1 cellular context compared by ENCODE assay signal in the genomic region with DNA sequence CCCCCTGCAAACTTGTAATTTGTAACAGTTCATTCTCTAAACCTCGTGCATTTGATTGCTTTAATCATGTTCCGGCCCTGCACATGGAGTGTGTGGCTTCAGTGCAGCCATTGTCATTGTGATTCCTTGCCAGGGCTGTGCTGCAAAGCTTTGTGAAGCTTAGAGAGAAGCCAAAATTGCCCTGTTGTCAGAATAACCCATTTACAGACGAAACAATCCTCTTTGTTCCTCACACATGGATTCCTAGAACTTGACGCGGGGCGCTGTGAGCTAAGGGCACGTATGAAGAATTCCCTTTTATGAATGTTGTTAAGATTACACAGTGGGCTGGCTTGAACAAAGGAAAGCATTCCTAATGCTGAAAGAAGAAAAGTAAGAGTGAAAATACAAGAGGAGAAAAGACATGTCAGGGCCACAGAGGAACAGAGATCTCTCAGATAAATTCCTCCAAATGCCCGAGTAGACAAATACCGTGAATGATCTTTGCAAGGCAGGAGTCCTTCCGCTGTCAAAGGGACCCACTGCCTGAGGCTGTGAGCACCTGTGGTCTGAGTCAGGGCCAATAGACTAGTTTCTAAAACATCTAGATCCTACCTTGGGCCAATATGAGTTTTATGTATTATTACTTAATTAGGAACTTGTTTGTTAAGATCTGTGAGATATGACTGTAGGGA.
TF ChIP-seq lines count a peak whose summit lies in the region.

No MANE protein-coding gene starts in this region.

TF ChIP-seq in GM23338, 12 proteins besides CTCF, POLR2A, EP300 and RAD21 (continued from another document):
- TF ChIP-seq, protein P1, sequence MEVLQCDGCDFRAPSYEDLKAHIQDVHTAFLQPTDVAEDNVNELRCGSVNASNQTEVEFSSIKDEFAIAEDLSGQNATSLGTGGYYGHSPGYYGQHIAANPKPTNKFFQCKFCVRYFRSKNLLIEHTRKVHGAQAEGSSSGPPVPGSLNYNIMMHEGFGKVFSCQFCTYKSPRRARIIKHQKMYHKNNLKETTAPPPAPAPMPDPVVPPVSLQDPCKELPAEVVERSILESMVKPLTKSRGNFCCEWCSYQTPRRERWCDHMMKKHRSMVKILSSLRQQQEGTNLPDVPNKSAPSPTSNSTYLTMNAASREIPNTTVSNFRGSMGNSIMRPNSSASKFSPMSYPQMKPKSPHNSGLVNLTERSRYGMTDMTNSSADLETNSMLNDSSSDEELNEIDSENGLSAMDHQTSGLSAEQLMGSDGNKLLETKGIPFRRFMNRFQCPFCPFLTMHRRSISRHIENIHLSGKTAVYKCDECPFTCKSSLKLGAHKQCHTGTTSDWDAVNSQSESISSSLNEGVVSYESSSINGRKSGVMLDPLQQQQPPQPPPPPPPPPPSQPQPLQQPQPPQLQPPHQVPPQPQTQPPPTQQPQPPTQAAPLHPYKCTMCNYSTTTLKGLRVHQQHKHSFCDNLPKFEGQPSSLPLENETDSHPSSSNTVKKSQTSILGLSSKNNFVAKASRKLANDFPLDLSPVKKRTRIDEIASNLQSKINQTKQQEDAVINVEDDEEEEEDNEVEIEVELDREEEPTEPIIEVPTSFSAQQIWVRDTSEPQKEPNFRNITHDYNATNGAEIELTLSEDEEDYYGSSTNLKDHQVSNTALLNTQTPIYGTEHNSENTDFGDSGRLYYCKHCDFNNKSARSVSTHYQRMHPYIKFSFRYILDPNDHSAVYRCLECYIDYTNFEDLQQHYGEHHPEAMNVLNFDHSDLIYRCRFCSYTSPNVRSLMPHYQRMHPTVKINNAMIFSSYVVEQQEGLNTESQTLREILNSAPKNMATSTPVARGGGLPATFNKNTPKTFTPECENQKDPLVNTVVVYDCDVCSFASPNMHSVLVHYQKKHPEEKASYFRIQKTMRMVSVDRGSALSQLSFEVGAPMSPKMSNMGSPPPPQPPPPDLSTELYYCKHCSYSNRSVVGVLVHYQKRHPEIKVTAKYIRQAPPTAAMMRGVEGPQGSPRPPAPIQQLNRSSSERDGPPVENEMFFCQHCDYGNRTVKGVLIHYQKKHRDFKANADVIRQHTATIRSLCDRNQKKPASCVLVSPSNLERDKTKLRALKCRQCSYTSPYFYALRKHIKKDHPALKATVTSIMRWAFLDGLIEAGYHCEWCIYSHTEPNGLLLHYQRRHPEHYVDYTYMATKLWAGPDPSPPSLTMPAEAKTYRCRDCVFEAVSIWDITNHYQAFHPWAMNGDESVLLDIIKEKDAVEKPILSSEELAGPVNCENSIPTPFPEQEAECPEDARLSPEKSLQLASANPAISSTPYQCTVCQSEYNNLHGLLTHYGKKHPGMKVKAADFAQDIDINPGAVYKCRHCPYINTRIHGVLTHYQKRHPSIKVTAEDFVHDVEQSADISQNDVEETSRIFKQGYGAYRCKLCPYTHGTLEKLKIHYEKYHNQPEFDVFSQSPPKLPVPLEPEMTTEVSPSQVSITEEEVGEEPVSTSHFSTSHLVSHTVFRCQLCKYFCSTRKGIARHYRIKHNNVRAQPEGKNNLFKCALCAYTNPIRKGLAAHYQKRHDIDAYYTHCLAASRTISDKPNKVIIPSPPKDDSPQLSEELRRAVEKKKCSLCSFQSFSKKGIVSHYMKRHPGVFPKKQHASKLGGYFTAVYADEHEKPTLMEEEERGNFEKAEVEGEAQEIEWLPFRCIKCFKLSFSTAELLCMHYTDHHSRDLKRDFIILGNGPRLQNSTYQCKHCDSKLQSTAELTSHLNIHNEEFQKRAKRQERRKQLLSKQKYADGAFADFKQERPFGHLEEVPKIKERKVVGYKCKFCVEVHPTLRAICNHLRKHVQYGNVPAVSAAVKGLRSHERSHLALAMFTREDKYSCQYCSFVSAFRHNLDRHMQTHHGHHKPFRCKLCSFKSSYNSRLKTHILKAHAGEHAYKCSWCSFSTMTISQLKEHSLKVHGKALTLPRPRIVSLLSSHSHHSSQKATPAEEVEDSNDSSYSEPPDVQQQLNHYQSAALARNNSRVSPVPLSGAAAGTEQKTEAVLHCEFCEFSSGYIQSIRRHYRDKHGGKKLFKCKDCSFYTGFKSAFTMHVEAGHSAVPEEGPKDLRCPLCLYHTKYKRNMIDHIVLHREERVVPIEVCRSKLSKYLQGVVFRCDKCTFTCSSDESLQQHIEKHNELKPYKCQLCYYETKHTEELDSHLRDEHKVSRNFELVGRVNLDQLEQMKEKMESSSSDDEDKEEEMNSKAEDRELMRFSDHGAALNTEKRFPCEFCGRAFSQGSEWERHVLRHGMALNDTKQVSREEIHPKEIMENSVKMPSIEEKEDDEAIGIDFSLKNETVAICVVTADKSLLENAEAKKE (CRISPR knock-in tag; IDR thresholded peaks at IDR 0.05): no peak
- TF ChIP-seq, protein P2, sequence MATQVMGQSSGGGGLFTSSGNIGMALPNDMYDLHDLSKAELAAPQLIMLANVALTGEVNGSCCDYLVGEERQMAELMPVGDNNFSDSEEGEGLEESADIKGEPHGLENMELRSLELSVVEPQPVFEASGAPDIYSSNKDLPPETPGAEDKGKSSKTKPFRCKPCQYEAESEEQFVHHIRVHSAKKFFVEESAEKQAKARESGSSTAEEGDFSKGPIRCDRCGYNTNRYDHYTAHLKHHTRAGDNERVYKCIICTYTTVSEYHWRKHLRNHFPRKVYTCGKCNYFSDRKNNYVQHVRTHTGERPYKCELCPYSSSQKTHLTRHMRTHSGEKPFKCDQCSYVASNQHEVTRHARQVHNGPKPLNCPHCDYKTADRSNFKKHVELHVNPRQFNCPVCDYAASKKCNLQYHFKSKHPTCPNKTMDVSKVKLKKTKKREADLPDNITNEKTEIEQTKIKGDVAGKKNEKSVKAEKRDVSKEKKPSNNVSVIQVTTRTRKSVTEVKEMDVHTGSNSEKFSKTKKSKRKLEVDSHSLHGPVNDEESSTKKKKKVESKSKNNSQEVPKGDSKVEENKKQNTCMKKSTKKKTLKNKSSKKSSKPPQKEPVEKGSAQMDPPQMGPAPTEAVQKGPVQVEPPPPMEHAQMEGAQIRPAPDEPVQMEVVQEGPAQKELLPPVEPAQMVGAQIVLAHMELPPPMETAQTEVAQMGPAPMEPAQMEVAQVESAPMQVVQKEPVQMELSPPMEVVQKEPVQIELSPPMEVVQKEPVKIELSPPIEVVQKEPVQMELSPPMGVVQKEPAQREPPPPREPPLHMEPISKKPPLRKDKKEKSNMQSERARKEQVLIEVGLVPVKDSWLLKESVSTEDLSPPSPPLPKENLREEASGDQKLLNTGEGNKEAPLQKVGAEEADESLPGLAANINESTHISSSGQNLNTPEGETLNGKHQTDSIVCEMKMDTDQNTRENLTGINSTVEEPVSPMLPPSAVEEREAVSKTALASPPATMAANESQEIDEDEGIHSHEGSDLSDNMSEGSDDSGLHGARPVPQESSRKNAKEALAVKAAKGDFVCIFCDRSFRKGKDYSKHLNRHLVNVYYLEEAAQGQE (IDR thresholded peaks at IDR 0.05; ENCODE audit: unreplicated experiment): no peak
- TF ChIP-seq POLR2AphosphoS5 (IDR thresholded peaks at IDR 0.05; ENCODE audit: low read depth): no peak
- no peak for TF ChIP-seq ZNF114 (CRISPR knock-in tag; IDR thresholded peaks at IDR 0.05)
- TF ChIP-seq EZH2phosphoT487 (IDR thresholded peaks at IDR 0.05; ENCODE audit: unreplicated experiment): no peak
- TF ChIP-seq, protein P3, sequence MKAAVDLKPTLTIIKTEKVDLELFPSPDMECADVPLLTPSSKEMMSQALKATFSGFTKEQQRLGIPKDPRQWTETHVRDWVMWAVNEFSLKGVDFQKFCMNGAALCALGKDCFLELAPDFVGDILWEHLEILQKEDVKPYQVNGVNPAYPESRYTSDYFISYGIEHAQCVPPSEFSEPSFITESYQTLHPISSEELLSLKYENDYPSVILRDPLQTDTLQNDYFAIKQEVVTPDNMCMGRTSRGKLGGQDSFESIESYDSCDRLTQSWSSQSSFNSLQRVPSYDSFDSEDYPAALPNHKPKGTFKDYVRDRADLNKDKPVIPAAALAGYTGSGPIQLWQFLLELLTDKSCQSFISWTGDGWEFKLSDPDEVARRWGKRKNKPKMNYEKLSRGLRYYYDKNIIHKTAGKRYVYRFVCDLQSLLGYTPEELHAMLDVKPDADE (IDR thresholded peaks at IDR 0.05): no peak
- TF ChIP-seq JUNB (IDR thresholded peaks at IDR 0.05; ENCODE audit: unreplicated experiment): no peak
- TF ChIP-seq CREB1 (CRISPR knock-in tag; IDR thresholded peaks at IDR 0.05; ENCODE audit: low read depth): no peak
